ENCODE assay signal across 8 cellular contexts in the genomic region with DNA sequence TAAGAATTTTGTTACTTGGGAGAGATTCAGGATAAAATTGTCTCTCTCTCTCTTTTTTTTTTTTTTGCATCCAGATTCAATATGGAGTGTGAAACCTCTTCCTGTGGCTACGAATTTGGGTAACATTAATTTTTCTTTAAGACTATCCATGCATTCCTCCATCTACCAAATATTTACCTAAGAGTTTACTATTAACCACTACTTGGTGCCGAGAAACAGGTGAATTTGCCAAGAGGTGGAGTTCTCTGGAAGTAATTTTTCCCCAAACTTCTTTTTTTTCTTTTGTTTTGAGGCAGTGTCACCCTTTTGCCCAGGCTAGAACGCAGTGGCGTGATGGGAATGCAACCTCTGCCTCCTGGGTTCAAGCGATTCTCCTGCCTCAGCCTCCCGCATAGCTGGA.
"Had no signal": no experiment of that assay in that cellular context is flagged by ENCODE, and none has a peak within 500 bp of the region (broad histone marks: within the 10 kb centered on the region; RNA-seq: fewer than 3 reads in every experiment).

No MANE protein-coding gene starts in this region.

- H3K4me1 Mint-ChIP-seq: IgD-negative memory B cell had no signal

- H3K4me2 ChIP-seq: KMS-11 had no signal

- ATAC-seq: K562 had no signal

- H3K4me3 Mint-ChIP-seq: IgD-negative memory B cell had no signal

- FAIRE-seq: HTR-8/SVneo, K562 had no signal

- H3K4me3 ChIP-seq: K562 had no signal

- DNase-seq: IMR-90, KBM-7, KG1 had no signal

- H3K9ac ChIP-seq: KMS-11 had no signal

- H3K27ac Mint-ChIP-seq: IgD-negative memory B cell had no signal

- H3K27ac ChIP-seq: HL-60, KMS-11 had no signal
